1 cellular context compared by ENCODE assay signal in the genomic region with DNA sequence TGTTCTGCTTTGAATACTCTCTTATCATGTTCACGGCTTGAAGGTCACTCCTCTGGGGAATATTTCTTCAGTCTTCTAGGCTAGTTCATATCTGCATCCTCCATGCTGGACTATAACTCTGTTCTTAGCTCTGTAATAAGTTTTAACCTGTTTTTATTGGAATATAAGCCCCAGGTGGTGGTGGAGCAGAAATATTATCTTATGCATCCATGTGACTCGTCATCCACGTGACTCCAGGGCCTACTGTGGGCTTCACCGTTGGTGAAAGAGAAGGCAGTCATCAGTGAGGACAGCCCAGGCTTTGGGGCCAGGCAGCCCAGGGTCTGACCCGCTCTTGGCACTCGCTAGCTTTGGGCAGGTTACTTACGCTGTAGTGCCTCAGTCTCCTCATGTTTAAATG.
TF ChIP-seq lines count a peak whose summit lies in the region.

No MANE protein-coding gene starts in this region.

TF ChIP-seq in K562, 482 proteins besides CTCF, POLR2A, EP300 and RAD21 (continued from another document):
- TF ChIP-seq PCBP2 (IDR thresholded peaks at IDR 0.05; ENCODE audit: low read depth, low read length, poor library complexity, severe bottlenecking): no peak
